In genomic region chr5:141518616-141519015, GRCh38 we compare ENCODE assay signal across 19 cellular contexts. TPM values are rescaled to one million over a fixed set of nuclear protein-coding genes. Genes with fewer than 3 reads are reported as not detected.
DNase-seq lines count a peak whose midpoint lies in the region; ATAC-seq and TF ChIP-seq lines count a peak whose summit lies in the region.
"Had no signal": no experiment of that assay in that cellular context is flagged by ENCODE, and none has a peak within 500 bp of the region (broad histone marks: within the 10 kb centered on the region; RNA-seq: fewer than 3 reads in every experiment).

No MANE protein-coding gene starts in this region.

- peak; percentile 56 for DNase-seq in MG63
- DNase-seq in esophagus squamous epithelium (lab: John Stamatoyannopoulos, UW): no peak
- no peak for DNase-seq in psoas muscle
- DNase-seq in Caco-2: no peak
- DNase-seq in NCI-H774 (lab: John Stamatoyannopoulos, UW): no peak
- DNase-seq in DMS79 treated with DMSO at 0.1 percent for 48 hours (lab: John Stamatoyannopoulos, UW): no peak
- DNase-seq: activated CD4-positive, alpha-beta T cell treated with anti-CD3 and anti-CD28 coated beads for 1 hour; activated naive CD8-positive, alpha-beta T cell treated with anti-CD3 and anti-CD28 coated beads, Interleukin-2, amount 50 U/mL, for 24 hours; caudate nucleus; effector CD4-positive, alpha-beta T cell; mesendoderm; NCI-H526; retina; stimulated activated naive CD4-positive, alpha-beta T cell; T1000; tibial artery had no signal

- no peaks in the 10 kb centered on the region for H4K20me1 ChIP-seq in BLaER1 treated with 17β-estradiol and CSF1 and Interleukin-3, amounts not matched to agents 10 nM and 100 nM

- ATAC-seq in psoas muscle (no peak), GM19035 (IDR thresholded peaks at IDR 0.05; ENCODE audit: unreplicated experiment) (no peak)
- ATAC-seq: activated naive CD8-positive, alpha-beta T cell treated with anti-CD3 and anti-CD28 coated beads, Interleukin-2, amount 50 U/mL, for 24 hours had no signal

- H3K9me3 Mint-ChIP-seq in Caco-2 (ENCODE audit: unreplicated experiment): no peaks in the 10 kb centered on the region
- H3K9me3 Mint-ChIP-seq: activated naive CD8-positive, alpha-beta T cell treated with anti-CD3 and anti-CD28 coated beads, Interleukin-2, amount 50 U/mL, for 24 hours; neural crest cell had no signal

- peak overlapping the region in 8 of 11 experiments; percentile 75 to 98 (median 94); a peak in 16 of 22 replicates for H3K4me2 ChIP-seq in BLaER1 treated with 17β-estradiol and CSF1 and Interleukin-3, amounts not matched to agents 10 nM and 100 nM

- no TSS peak for BruUV-seq in Caco-2 (replicated peaks; lab: Mats Ljungman, UMichigan)

- H3K27ac Mint-ChIP-seq in Caco-2 (ENCODE audit: unreplicated experiment): no peak overlapping the region
- H3K27ac Mint-ChIP-seq: activated naive CD8-positive, alpha-beta T cell treated with anti-CD3 and anti-CD28 coated beads, Interleukin-2, amount 50 U/mL, for 24 hours had no signal

- H3K27me3 ChIP-seq in BLaER1 treated with 17β-estradiol and CSF1 and Interleukin-3, amounts not matched to agents 10 nM and 100 nM: no peaks in the 10 kb centered on the region
- H3K27me3 ChIP-seq in MG63: no peaks in the 10 kb centered on the region
- no peaks in the 10 kb centered on the region for H3K27me3 ChIP-seq in esophagus squamous epithelium
- H3K27me3 ChIP-seq in psoas muscle (ENCODE audit: insufficient read depth in 3 of 3, low read length in 2 of 3): no peaks in the 10 kb centered on the region
- no peaks in the 10 kb centered on the region for H3K27me3 ChIP-seq in Caco-2 (replicated peaks; ENCODE audit: control insufficient read depth, insufficient read depth, low read length)
- H3K27me3 ChIP-seq: tibial artery had no signal

- CTCF ChIA-PET in Caco-2 (lab: Charles Lee): no interaction called here

- POLR2A ChIA-PET in Caco-2 (lab: Charles Lee): no interaction called here

- peak overlapping the region in 10 of 11 experiments; percentile 85 to 100 (median 99); a peak in 19 of 22 replicates for H3K27ac ChIP-seq in BLaER1 treated with 17β-estradiol and CSF1 and Interleukin-3, amounts not matched to agents 10 nM and 100 nM
- H3K27ac ChIP-seq in esophagus squamous epithelium: peak overlapping the region; percentile 30 to 95 (median 88)
- H3K27ac ChIP-seq in psoas muscle: peak overlapping the region; percentile 90
- H3K27ac ChIP-seq: tibial artery had no signal

- WGBS in esophagus squamous epithelium, 2 donors: 63 to 100% methylated on average over 1 of the region's 1 CpG
- WGBS in psoas muscle, 3 donors: 86 to 95% (median 87%) methylated on average over 1 of the region's 1 CpG

- H3K4me3 Mint-ChIP-seq in Caco-2 (ENCODE audit: unreplicated experiment): no peak overlapping the region
- H3K4me3 Mint-ChIP-seq: activated naive CD8-positive, alpha-beta T cell treated with anti-CD3 and anti-CD28 coated beads, Interleukin-2, amount 50 U/mL, for 24 hours had no signal

- H3K36me3 ChIP-seq in BLaER1 treated with 17β-estradiol and CSF1 and Interleukin-3, amounts not matched to agents 10 nM and 100 nM: peaks cover 23 to 94% (median 87%) of the 10 kb centered on the region in 11 experiments; a peak in 21 of 22 replicates
- H3K36me3 ChIP-seq in MG63: peaks cover 71% of the 10 kb centered on the region
- H3K36me3 ChIP-seq in esophagus squamous epithelium: peaks cover 0 to 58% (median 8%) of the 10 kb centered on the region in 3 donors
- peaks cover 7 to 60% of the 10 kb centered on the region in 2 donors for H3K36me3 ChIP-seq in psoas muscle (ENCODE audit: insufficient read depth in 1 of 2, low read depth in 1 of 2)
- no peaks in the 10 kb centered on the region for H3K36me3 ChIP-seq in Caco-2 (ENCODE audit: control insufficient read depth, insufficient read depth, low read length)

- no peak for TF ChIP-seq POLR2A in esophagus squamous epithelium (IDR thresholded peaks at IDR 0.05)

- H3K9me3 ChIP-seq in BLaER1 treated with 17β-estradiol and CSF1 and Interleukin-3, amounts not matched to agents 10 nM and 100 nM (replicated peaks in 1 of 11): no peaks in the 10 kb centered on the region
- H3K9me3 ChIP-seq in MG63 (0 out of 2 replicates have a peak, but pooled peaks cover 3% of the 10 kb centered on the region), esophagus squamous epithelium (no peaks in the 10 kb centered on the region), psoas muscle (no peaks in the 10 kb centered on the region), Caco-2 (no peaks in the 10 kb centered on the region)
- H3K9me3 ChIP-seq: tibial artery had no signal

- H3K4me1 Mint-ChIP-seq in Caco-2 (ENCODE audit: low read depth, unreplicated experiment): no peaks in the 10 kb centered on the region

- no peak for TF ChIP-seq CTCF in esophagus squamous epithelium (IDR thresholded peaks at IDR 0.05)
- no peak for TF ChIP-seq CTCF in psoas muscle (IDR thresholded peaks at IDR 0.05)
- TF ChIP-seq CTCF in Caco-2 (IDR thresholded peaks at IDR 0.05; ENCODE audit: insufficient read depth in 1 of 2, low read depth in 1 of 2, low read length in 1 of 2, severe bottlenecking in 1 of 2, unreplicated experiment in 1 of 2): no peak

- H3K9ac ChIP-seq in BLaER1 treated with 17β-estradiol and CSF1 and Interleukin-3, amounts not matched to agents 10 nM and 100 nM: peak overlapping the region in 3 of 11 experiments; percentile 7 to 78 (median 75); a peak in 4 of 22 replicates

- H3K27me3 Mint-ChIP-seq in Caco-2 (ENCODE audit: insufficient read depth, unreplicated experiment): no peaks in the 10 kb centered on the region

- no peak overlapping the region for H3K4me3 ChIP-seq in BLaER1 treated with 17β-estradiol and CSF1 and Interleukin-3, amounts not matched to agents 10 nM and 100 nM
- H3K4me3 ChIP-seq in MG63: no peak overlapping the region
- H3K4me3 ChIP-seq in esophagus squamous epithelium: no peak overlapping the region
- H3K4me3 ChIP-seq in psoas muscle: no peak overlapping the region
- no peak overlapping the region for H3K4me3 ChIP-seq in Caco-2 (ENCODE audit: low read depth, low read length)
- H3K4me3 ChIP-seq: tibial artery had no signal

- H3K4me1 ChIP-seq in BLaER1 treated with 17β-estradiol and CSF1 and Interleukin-3, amounts not matched to agents 10 nM and 100 nM: peaks cover 91 to 100% (median 99%) of the 10 kb centered on the region in 10 experiments
- H3K4me1 ChIP-seq in esophagus squamous epithelium: peaks cover 32 to 99% (median 85%) of the 10 kb centered on the region in 3 donors
- H3K4me1 ChIP-seq in psoas muscle: peaks cover 90% of the 10 kb centered on the region
- no peaks in the 10 kb centered on the region for H3K4me1 ChIP-seq in Caco-2

- intact Hi-C loops in esophagus squamous epithelium (cut with DNase I) (no loop called here), psoas muscle (cut with DNase I) (no loop called here), Caco-2 (cut with micrococcal nuclease; ENCODE audit: unreplicated experiment) (no loop called here)

- H3K36me3 Mint-ChIP-seq in Caco-2 (ENCODE audit: insufficient read depth, unreplicated experiment): peaks cover 89% of the 10 kb centered on the region

RNA-seq across cellular contexts. Expression of gene PCDHGC5, which starts 29.7 kb away (rescaled TPM):
- 0.46 TPM in 1 of 2 replicates, not detected in the other for total RNA-seq in MG63 (2014; rRNA removed; shearing (Covaris generic); ENCODE audit: low replicate concordance)
- 1 to 10 TPM in 3 of 4 donors, under 1 TPM in 1; 0.26 to 1.7 (median 1.5) TPM for total RNA-seq in esophagus squamous epithelium
- total RNA-seq in psoas muscle: 1 to 10 TPM in 1 of 4 donors, under 1 TPM in 3; 0.49 to 1.2 (median 0.65) TPM
- under 1 TPM in 2 of 3 donors, not detected in 1; 0.08 to 0.95 TPM for polyA plus RNA-seq in psoas muscle
- 0.21 and 0.25 TPM in 2 replicates for total RNA-seq in Caco-2 (2022)

RNA-seq across cellular contexts. Expression of gene PCDHGC4, which starts 33.8 kb away (rescaled TPM):
- not detected in 2 replicates for total RNA-seq in MG63 (2014; rRNA removed; shearing (Covaris generic); ENCODE audit: low replicate concordance)
- total RNA-seq in esophagus squamous epithelium (1 to 10 TPM in 3 of 4 donors, under 1 TPM in 1; 0.21 to 3.3 (median 2.1) TPM), psoas muscle (1 to 10 TPM in 1 of 4 donors, under 1 TPM in 3; 0.36 to 1.2 (median 0.65) TPM), Caco-2 (2022) (0.28 and 0.39 TPM in 2 replicates)
- under 1 TPM in 2 of 3 donors, not detected in 1; 0.06 to 0.18 TPM for polyA plus RNA-seq in psoas muscle

RNA-seq across cellular contexts. Expression of gene PCDHGC3, which starts 42.9 kb away (rescaled TPM):
- 42.3 and 49.8 TPM in 2 replicates for total RNA-seq in MG63 (2014; rRNA removed; shearing (Covaris generic); ENCODE audit: low replicate concordance)
- total RNA-seq in esophagus squamous epithelium: 10 to 100 TPM; 36.6 to 52.5 (median 38.6) TPM
- total RNA-seq in psoas muscle: 10 to 100 TPM in 3 of 4 donors, 1 to 10 TPM in 1; 7.3 to 25.2 (median 14.2) TPM
- polyA plus RNA-seq in psoas muscle: 10 to 100 TPM in 1 of 3 donors, 1 to 10 TPM in 2; 8.6 to 22.3 (median 9.0) TPM
- 1.3 and 2.9 TPM in 2 replicates for total RNA-seq in Caco-2 (2022)
